Comparison of ENCODE assay signal across 1 cellular context in the genomic region with DNA sequence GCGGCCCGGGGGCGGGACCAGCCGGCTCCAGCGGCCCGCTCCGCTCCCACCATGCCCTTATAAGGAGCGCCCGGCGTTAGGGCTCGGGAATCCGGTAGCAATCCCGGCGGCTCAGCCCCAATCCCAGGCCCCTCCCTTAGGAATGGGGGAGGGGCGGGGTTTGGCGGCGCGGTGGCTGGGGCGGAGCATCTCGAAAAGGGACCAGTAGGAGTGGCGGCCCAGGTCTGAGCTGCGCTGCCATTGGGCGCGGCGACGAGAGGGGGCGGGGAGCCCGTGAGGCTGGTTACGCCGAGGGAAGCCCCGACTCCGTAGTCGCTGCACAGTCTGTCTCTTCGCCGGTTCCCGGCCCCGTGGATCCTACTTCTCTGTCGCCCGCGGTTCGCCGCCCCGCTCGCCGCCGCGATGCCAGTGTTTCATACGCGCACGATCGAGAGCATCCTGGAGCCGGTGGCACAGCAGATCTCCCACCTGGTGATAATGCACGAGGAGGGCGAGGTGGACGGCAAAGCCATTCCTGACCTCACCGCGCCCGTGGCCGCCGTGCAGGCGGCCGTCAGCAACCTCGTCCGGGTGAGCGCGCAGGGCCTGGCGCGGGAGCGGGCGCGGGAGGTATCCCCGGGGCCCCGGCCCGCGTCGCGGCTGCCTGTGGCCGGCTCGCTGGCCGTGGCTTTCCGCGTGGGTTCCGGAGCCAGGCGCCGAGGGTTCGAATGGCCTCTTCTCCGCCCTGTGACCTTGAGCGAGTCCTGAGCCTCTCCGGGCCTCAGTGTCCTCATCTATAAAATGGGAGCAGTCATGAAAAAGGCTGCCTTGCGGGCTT.
A peak's percentile ranks its signal among the peaks of the same experiment; 100 is the strongest.
TF ChIP-seq lines count a peak whose summit lies in the region.

TSS of gene VCL (plus strand) at position 311 of the 817 bp plus-strand sequence. CDS start at position 403, 92 bp downstream.

TF ChIP-seq in HEK293, 187 proteins besides CTCF, POLR2A, EP300 and RAD21 (continued from another document and continues in another):
- TF ChIP-seq ATF2 (tag by site-specific recombination; IDR thresholded peaks at IDR 0.05; ENCODE audit: low read depth) (no peak), ZNF394 (tag by site-specific recombination; IDR thresholded peaks at IDR 0.05; ENCODE audit: borderline replicate concordance) (peak; percentile 19; the same call in 1 of the 2 replicates), ZBTB26 (tag by site-specific recombination; optimal IDR thresholded peaks at IDR 0.05) (peak; percentile 95), SETDB1 (IDR thresholded peaks at IDR 0.05; ENCODE audit: insufficient read length, low read length) (no peak), ZNF266 (tag by site-specific recombination; IDR thresholded peaks at IDR 0.05; ENCODE audit: low read depth) (no peak), ZNF274 (IDR thresholded peaks at IDR 0.05; ENCODE audit: low read length) (no peak), ZNF274 (tag by site-specific recombination; IDR thresholded peaks at IDR 0.05; ENCODE audit: borderline replicate concordance) (no peak), ZNF768 (tag by site-specific recombination; IDR thresholded peaks at IDR 0.05) (no peak; the same call in 1 of the 2 replicates), ZXDB (tag by site-specific recombination; IDR thresholded peaks at IDR 0.05) (peak; percentile 92), ZNF146 (tag by site-specific recombination; IDR thresholded peaks at IDR 0.05) (no peak), ZNF830 (tag by site-specific recombination; IDR thresholded peaks at IDR 0.05; ENCODE audit: low read depth) (no peak), KLF7 (tag by site-specific recombination; IDR thresholded peaks at IDR 0.05; ENCODE audit: borderline replicate concordance) (no peak), ZNF366 (tag by site-specific recombination; conservative IDR thresholded peaks at IDR 0.05) (peak; percentile 59), ZSCAN16 (tag by site-specific recombination; IDR thresholded peaks at IDR 0.05) (0 out of 2 replicates have a peak, but pooled peaks have one; percentile 29), MZF1 (tag by site-specific recombination; IDR thresholded peaks at IDR 0.05; ENCODE audit: borderline replicate concordance) (no peak; the same call in 1 of the 2 replicates), ELK4 (IDR thresholded peaks at IDR 0.05; ENCODE audit: borderline replicate concordance, low read depth, low read length) (no peak), ZNF302 (tag by site-specific recombination; IDR thresholded peaks at IDR 0.05; ENCODE audit: low read depth) (no peak), ZNF670 (tag by site-specific recombination; IDR thresholded peaks at IDR 0.05; ENCODE audit: low read depth) (no peak), GLIS2 (tag by site-specific recombination; IDR thresholded peaks at IDR 0.05) (0 out of 2 replicates have a peak, but pooled peaks have one; percentile 0), ZNF211 (tag by site-specific recombination; IDR thresholded peaks at IDR 0.05; ENCODE audit: low read depth) (no peak), ZNF843 (tag by site-specific recombination; IDR thresholded peaks at IDR 0.05) (no peak; the same call in 1 of the 2 replicates), ZFP37 (tag by site-specific recombination; IDR thresholded peaks at IDR 0.05) (0 out of 2 replicates have a peak, but pooled peaks have one; percentile 51), ZSCAN30 (tag by site-specific recombination; IDR thresholded peaks at IDR 0.05) (peak; percentile 59; the same call in 1 of the 2 replicates), ZNF223 (tag by site-specific recombination; IDR thresholded peaks at IDR 0.05) (no peak), BCL6B (tag by site-specific recombination; IDR thresholded peaks at IDR 0.05) (no peak), ZNF701 (tag by site-specific recombination; IDR thresholded peaks at IDR 0.05) (no peak), ZNF174 (tag by site-specific recombination; IDR thresholded peaks at IDR 0.05) (no peak), ZNF19 (tag by site-specific recombination; IDR thresholded peaks at IDR 0.05; ENCODE audit: low read depth) (no peak), ZNF677 (tag by site-specific recombination; IDR thresholded peaks at IDR 0.05) (peak; percentile 4), ZNF416 (tag by site-specific recombination; IDR thresholded peaks at IDR 0.05) (no peak), ZNF560 (tag by site-specific recombination; IDR thresholded peaks at IDR 0.05; ENCODE audit: borderline replicate concordance) (no peak), ZNF350 (tag by site-specific recombination; IDR thresholded peaks at IDR 0.05) (no peak), ZNF501 (tag by site-specific recombination; IDR thresholded peaks at IDR 0.05) (peak; percentile 89; the same call in 1 of the 2 replicates), ZNF707 (tag by site-specific recombination; IDR thresholded peaks at IDR 0.05) (no peak), ZNF600 (tag by site-specific recombination; IDR thresholded peaks at IDR 0.05) (peak; percentile 93), GLI2 (tag by site-specific recombination; IDR thresholded peaks at IDR 0.05; ENCODE audit: borderline replicate concordance, low read depth) (no peak), ZNF521 (tag by site-specific recombination; IDR thresholded peaks at IDR 0.05) (no peak), HOXA7 (CRISPR knock-in tag; IDR thresholded peaks at IDR 0.05; ENCODE audit: borderline replicate concordance) (no peak)
- TF ChIP-seq, protein P1, sequence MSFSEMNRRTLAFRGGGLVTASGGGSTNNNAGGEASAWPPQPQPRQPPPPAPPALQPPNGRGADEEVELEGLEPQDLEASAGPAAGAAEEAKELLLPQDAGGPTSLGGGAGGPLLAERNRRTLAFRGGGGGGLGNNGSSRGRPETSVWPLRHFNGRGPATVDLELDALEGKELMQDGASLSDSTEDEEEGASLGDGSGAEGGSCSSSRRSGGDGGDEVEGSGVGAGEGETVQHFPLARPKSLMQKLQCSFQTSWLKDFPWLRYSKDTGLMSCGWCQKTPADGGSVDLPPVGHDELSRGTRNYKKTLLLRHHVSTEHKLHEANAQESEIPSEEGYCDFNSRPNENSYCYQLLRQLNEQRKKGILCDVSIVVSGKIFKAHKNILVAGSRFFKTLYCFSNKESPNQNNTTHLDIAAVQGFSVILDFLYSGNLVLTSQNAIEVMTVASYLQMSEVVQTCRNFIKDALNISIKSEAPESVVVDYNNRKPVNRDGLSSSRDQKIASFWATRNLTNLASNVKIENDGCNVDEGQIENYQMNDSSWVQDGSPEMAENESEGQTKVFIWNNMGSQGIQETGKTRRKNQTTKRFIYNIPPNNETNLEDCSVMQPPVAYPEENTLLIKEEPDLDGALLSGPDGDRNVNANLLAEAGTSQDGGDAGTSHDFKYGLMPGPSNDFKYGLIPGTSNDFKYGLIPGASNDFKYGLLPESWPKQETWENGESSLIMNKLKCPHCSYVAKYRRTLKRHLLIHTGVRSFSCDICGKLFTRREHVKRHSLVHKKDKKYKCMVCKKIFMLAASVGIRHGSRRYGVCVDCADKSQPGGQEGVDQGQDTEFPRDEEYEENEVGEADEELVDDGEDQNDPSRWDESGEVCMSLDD (tag by site-specific recombination; IDR thresholded peaks at IDR 0.05): no peak
- TF ChIP-seq, protein P2, sequence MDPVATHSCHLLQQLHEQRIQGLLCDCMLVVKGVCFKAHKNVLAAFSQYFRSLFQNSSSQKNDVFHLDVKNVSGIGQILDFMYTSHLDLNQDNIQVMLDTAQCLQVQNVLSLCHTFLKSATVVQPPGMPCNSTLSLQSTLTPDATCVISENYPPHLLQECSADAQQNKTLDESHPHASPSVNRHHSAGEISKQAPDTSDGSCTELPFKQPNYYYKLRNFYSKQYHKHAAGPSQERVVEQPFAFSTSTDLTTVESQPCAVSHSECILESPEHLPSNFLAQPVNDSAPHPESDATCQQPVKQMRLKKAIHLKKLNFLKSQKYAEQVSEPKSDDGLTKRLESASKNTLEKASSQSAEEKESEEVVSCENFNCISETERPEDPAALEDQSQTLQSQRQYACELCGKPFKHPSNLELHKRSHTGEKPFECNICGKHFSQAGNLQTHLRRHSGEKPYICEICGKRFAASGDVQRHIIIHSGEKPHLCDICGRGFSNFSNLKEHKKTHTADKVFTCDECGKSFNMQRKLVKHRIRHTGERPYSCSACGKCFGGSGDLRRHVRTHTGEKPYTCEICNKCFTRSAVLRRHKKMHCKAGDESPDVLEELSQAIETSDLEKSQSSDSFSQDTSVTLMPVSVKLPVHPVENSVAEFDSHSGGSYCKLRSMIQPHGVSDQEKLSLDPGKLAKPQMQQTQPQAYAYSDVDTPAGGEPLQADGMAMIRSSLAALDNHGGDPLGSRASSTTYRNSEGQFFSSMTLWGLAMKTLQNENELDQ (tag by site-specific recombination; IDR thresholded peaks at IDR 0.05; ENCODE audit: low read depth): no peak
- TF ChIP-seq, protein P3, sequence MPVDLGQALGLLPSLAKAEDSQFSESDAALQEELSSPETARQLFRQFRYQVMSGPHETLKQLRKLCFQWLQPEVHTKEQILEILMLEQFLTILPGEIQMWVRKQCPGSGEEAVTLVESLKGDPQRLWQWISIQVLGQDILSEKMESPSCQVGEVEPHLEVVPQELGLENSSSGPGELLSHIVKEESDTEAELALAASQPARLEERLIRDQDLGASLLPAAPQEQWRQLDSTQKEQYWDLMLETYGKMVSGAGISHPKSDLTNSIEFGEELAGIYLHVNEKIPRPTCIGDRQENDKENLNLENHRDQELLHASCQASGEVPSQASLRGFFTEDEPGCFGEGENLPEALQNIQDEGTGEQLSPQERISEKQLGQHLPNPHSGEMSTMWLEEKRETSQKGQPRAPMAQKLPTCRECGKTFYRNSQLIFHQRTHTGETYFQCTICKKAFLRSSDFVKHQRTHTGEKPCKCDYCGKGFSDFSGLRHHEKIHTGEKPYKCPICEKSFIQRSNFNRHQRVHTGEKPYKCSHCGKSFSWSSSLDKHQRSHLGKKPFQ (tag by site-specific recombination; IDR thresholded peaks at IDR 0.05): no peak
- TF ChIP-seq, protein P4, sequence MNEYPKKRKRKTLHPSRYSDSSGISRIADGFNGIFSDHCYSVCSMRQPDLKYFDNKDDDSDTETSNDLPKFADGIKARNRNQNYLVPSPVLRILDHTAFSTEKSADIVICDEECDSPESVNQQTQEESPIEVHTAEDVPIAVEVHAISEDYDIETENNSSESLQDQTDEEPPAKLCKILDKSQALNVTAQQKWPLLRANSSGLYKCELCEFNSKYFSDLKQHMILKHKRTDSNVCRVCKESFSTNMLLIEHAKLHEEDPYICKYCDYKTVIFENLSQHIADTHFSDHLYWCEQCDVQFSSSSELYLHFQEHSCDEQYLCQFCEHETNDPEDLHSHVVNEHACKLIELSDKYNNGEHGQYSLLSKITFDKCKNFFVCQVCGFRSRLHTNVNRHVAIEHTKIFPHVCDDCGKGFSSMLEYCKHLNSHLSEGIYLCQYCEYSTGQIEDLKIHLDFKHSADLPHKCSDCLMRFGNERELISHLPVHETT (tag by site-specific recombination; IDR thresholded peaks at IDR 0.05): peak; percentile 69; the same call in 1 of the 2 replicates
